Comparison of ENCODE assay signal across 1 cellular context in the genomic region with DNA sequence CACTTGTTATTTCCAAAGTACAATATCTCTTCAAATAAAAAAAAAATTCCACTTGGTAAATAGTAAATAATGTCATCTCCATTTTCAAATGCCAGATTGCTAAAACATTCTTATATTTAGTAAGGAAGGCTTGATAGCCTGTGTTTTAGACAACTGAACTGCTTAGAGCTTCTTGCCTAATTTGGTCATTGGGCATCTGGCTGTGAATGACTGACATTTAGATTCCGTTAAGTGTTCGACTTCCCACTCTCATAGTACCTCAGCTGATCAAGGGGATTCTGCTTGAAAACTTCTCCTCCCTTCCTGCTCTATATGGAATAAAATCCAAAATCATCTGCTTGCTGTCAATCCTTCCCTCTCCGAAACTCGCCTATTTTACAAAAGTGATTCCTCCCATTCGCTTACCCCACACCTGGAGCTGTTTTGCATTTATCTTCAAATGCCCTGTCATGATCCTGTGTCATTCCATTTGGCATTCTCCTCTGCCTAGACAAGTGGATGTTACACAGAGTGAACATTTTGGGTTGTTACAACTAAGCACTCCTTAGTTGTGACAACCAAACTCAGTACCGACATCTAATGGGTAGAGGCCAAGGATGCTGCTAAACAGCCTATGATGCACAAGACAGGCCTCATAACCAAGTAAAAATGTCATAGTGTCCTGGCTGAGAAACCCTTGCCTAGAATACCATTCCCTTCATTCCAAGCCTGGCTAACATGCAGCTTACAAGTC.
TF ChIP-seq lines count a peak whose summit lies in the region.

No MANE protein-coding gene starts in this region.

TF ChIP-seq in SK-N-SH treated with all-trans-retinoic acid at 6 μM for 48 hours, 23 proteins besides CTCF, POLR2A, EP300 and RAD21 (continued from another document):
- TF ChIP-seq, protein P1, sequence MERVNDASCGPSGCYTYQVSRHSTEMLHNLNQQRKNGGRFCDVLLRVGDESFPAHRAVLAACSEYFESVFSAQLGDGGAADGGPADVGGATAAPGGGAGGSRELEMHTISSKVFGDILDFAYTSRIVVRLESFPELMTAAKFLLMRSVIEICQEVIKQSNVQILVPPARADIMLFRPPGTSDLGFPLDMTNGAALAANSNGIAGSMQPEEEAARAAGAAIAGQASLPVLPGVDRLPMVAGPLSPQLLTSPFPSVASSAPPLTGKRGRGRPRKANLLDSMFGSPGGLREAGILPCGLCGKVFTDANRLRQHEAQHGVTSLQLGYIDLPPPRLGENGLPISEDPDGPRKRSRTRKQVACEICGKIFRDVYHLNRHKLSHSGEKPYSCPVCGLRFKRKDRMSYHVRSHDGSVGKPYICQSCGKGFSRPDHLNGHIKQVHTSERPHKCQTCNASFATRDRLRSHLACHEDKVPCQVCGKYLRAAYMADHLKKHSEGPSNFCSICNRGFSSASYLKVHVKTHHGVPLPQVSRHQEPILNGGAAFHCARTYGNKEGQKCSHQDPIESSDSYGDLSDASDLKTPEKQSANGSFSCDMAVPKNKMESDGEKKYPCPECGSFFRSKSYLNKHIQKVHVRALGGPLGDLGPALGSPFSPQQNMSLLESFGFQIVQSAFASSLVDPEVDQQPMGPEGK (CRISPR knock-in tag; IDR thresholded peaks at IDR 0.05; ENCODE audit: borderline replicate concordance): no peak
- no peak for TF ChIP-seq SNAI2 (CRISPR knock-in tag; IDR thresholded peaks at IDR 0.05)
- TF ChIP-seq ZFP30 (CRISPR knock-in tag; IDR thresholded peaks at IDR 0.05): no peak
- no peak for TF ChIP-seq ISL1 (CRISPR knock-in tag; IDR thresholded peaks at IDR 0.05)
- TF ChIP-seq TOX (CRISPR knock-in tag; IDR thresholded peaks at IDR 0.05; ENCODE audit: borderline replicate concordance): no peak
